ENCODE assay signal across 10 cellular contexts in genomic region chr2:204109681-204110080, GRCh38.
DNase-seq lines count a peak whose midpoint lies in the region; FAIRE-seq and TF ChIP-seq lines count a peak whose summit lies in the region.
"Had no signal": no experiment of that assay in that cellular context is flagged by ENCODE, and none has a peak within 500 bp of the region (broad histone marks: within the 10 kb centered on the region; RNA-seq: fewer than 3 reads in every experiment).

No MANE protein-coding gene starts in this region.

- POLR2A ChIA-PET in H1 (lab: Charles Lee; ENCODE audit: partially characterized antibody): no interaction called here

- peak overlapping the region; percentile 10; the same call in 1 of the 2 replicates for H3K4me3 ChIP-seq in SJCRH30
- H3K4me3 ChIP-seq in H1 (ENCODE audit: extremely low read depth in 1 of 4, insufficient read depth in 2 of 4, low read depth in 3 of 4, low read length in 4 of 4): no peak overlapping the region
- peak overlapping the region; percentile 0 for H3K4me3 ChIP-seq in rectal smooth muscle tissue (ENCODE audit: low read length)
- H3K4me3 ChIP-seq in Peyer's patch: peak overlapping the region in 2 of 4 donors; percentile 0 to 6

- H3K9ac ChIP-seq in H1 (replicated peaks in 1 of 4; ENCODE audit: extremely low read depth in 1 of 4, low read depth in 3 of 4, low read length in 3 of 4): no peak overlapping the region
- no peak overlapping the region for H3K9ac ChIP-seq in rectal smooth muscle tissue (ENCODE audit: low read length)

- no peaks in the 10 kb centered on the region for H3K9me3 ChIP-seq in SJCRH30 (replicated peaks)
- H3K9me3 ChIP-seq in H1 (ENCODE audit: insufficient read depth in 2 of 2, low read depth in 1 of 2, low read length in 1 of 2): no peaks in the 10 kb centered on the region
- H3K9me3 ChIP-seq in Peyer's patch: no peaks in the 10 kb centered on the region

- no peak overlapping the region for H2BK5ac ChIP-seq in H1 (ENCODE audit: low read depth, low read length)

- WGBS in H1 (ENCODE audit: extremely low coverage in 1 of 2, insufficient coverage in 1 of 2, insufficient read length in 1 of 2, insufficient replicate concordance in 2 of 2, low coverage in 1 of 2, low lambda C conversion rate in 2 of 2, missing lambda C conversion rate in 1 of 2), 2 experiments: 92% methylated on average over 11 of the region's 11 CpGs; no CpG with 5 or more reads in 1 of the 2 experiments

- no peak overlapping the region for H3K4ac ChIP-seq in H1 (replicated peaks; ENCODE audit: insufficient read length, low read depth, low read length)

- CTCF ChIA-PET in H1 (lab: Charles Lee; ENCODE audit: partially characterized antibody): interaction anchor here (0.8 to 7.3 kb wide), 6 partner anchors 11 to 149 kb away, joined by 3 to 46 read pairs (median 3); no protein-coding TSS in a partner anchor

- H4K91ac ChIP-seq in H1 (replicated peaks; ENCODE audit: insufficient read length, low read length): peak overlapping the region; percentile 44

- H3K56ac ChIP-seq in H1 (replicated peaks; ENCODE audit: insufficient read length, low read depth, low read length): no peak overlapping the region

- no peak overlapping the region for H2BK120ac ChIP-seq in H1 (replicated peaks; ENCODE audit: low read depth, low read length)

- no peak overlapping the region for H2BK15ac ChIP-seq in H1 (ENCODE audit: low read length)

- H2BK12ac ChIP-seq in H1 (ENCODE audit: low read depth, low read length): no peak overlapping the region

- peak overlapping the region; percentile 88; the same call in 1 of the 2 replicates for H2AFZ ChIP-seq in H1 (ENCODE audit: low read length)

- H3K4me1 ChIP-seq in SJCRH30: peaks cover 7% of the 10 kb centered on the region
- H3K4me1 ChIP-seq in H1 (replicated peaks in 1 of 4; ENCODE audit: control insufficient read depth in 3 of 4, insufficient read depth in 4 of 4, low read length in 3 of 4): peaks cover 0 to 8% (median 1%) of the 10 kb centered on the region in 4 experiments; a peak in 3 of 7 replicates
- H3K4me1 ChIP-seq in rectal smooth muscle tissue (ENCODE audit: control insufficient read depth, insufficient read depth, low read length): peaks cover 32% of the 10 kb centered on the region
- H3K4me1 ChIP-seq in Peyer's patch: peaks cover 0 to 30% (median 3%) of the 10 kb centered on the region in 4 donors

- no peak overlapping the region for H3K4me2 ChIP-seq in H1 (ENCODE audit: insufficient read depth in 1 of 2, low read depth in 2 of 2, low read length in 2 of 2)

- H3K27ac ChIP-seq in SJCRH30 (no peak overlapping the region), H1 (ENCODE audit: low read depth, low read length) (no peak overlapping the region), rectal smooth muscle tissue (ENCODE audit: low read depth, low read length) (peak overlapping the region; percentile 15), Peyer's patch (peak overlapping the region in 1 of 4 donors; percentile 0)

- H3K23ac ChIP-seq in H1 (ENCODE audit: insufficient read length): no peak overlapping the region

- TF ChIP-seq RAD21 in H1 (IDR thresholded peaks at IDR 0.05 in 1 of 2, conservative IDR thresholded peaks at IDR 0.05 in 1 of 2; ENCODE audit: low read depth in 2 of 2, low read length in 2 of 2): no peak

- H3K27me3 ChIP-seq in SJCRH30: no peaks in the 10 kb centered on the region
- no peaks in the 10 kb centered on the region for H3K27me3 ChIP-seq in H1 (replicated peaks in 1 of 4; ENCODE audit: control insufficient read depth in 3 of 4, extremely low read depth in 1 of 4, insufficient read depth in 3 of 4, low read length in 3 of 4)
- H3K27me3 ChIP-seq in rectal smooth muscle tissue (ENCODE audit: control insufficient read depth, insufficient read depth, low read length): no peaks in the 10 kb centered on the region
- no peaks in the 10 kb centered on the region for H3K27me3 ChIP-seq in Peyer's patch

- DNase-seq in SIG-M5 treated with dmso at 0.1 percent for 504 hours (lab: John Stamatoyannopoulos, UW; ENCODE audit: unreplicated experiment): peak; percentile 21
- no peak for DNase-seq in SIG-M5 (lab: John Stamatoyannopoulos, UW)
- DNase-seq in SJCRH30: peak; percentile 7 to 10
- DNase-seq in H1 (ENCODE audit: low read depth in 1 of 2, low spot score in 2 of 2): no peak
- DNase-seq in NAMALWA (ENCODE audit: low spot score): no peak
- no peak for DNase-seq in NCI-H1105 treated with DMSO at 0.1 percent for 48 hours (lab: John Stamatoyannopoulos, UW)
- DNase-seq in Peyer's patch: no peak
- DNase-seq: NCI-H526 treated with DMSO at 0.1 percent for 48 hours had no signal

- H3K14ac ChIP-seq in H1 (ENCODE audit: insufficient read length): no peak overlapping the region

- TF ChIP-seq CTCF in H1 (IDR thresholded peaks at IDR 0.05; ENCODE audit: control extremely low read depth in 1 of 3, insufficient read depth in 1 of 3, low read depth in 1 of 3, low read length in 3 of 3) (no peak), Peyer's patch (IDR thresholded peaks at IDR 0.05) (no peak)

- H3K36me3 ChIP-seq in SJCRH30 (no peaks in the 10 kb centered on the region), H1 (ENCODE audit: control insufficient read depth in 2 of 4, insufficient read depth in 4 of 4, low read length in 3 of 4) (no peaks in the 10 kb centered on the region), rectal smooth muscle tissue (ENCODE audit: control insufficient read depth, insufficient read depth, low read length) (no peaks in the 10 kb centered on the region), Peyer's patch (no peaks in the 10 kb centered on the region)

- TF ChIP-seq EP300 in H1 (IDR thresholded peaks at IDR 0.05; ENCODE audit: borderline replicate concordance in 1 of 2, low read depth in 2 of 2, low read length in 2 of 2): no peak

- H3K23me2 ChIP-seq in H1 (ENCODE audit: low read depth, low read length): no peaks in the 10 kb centered on the region

- H2BK20ac ChIP-seq in H1 (ENCODE audit: low read length): no peak overlapping the region

- H3K79me2 ChIP-seq in H1 (ENCODE audit: control insufficient read depth in 1 of 2, insufficient read depth in 2 of 2, low read length in 2 of 2): no peaks in the 10 kb centered on the region

- no peak overlapping the region for H2AK5ac ChIP-seq in H1 (ENCODE audit: low read depth, low read length)

- no peaks in the 10 kb centered on the region for H4K20me1 ChIP-seq in H1 (replicated peaks in 1 of 2; ENCODE audit: control insufficient read depth in 1 of 2, insufficient read depth in 2 of 2, low read length in 2 of 2)

- TF ChIP-seq POLR2A in H1 (IDR thresholded peaks at IDR 0.05; ENCODE audit: control extremely low read depth in 1 of 2, low read depth in 2 of 2, low read length in 2 of 2) (no peak), Peyer's patch (IDR thresholded peaks at IDR 0.05) (no peak)

- H4K5ac ChIP-seq in H1 (ENCODE audit: insufficient read length, low read depth, low read length): no peak overlapping the region

- H3K79me1 ChIP-seq in H1 (ENCODE audit: low read depth, low read length): no peaks in the 10 kb centered on the region

- H4K8ac ChIP-seq in H1 (ENCODE audit: extremely low read depth, insufficient read depth, low read length): no peak overlapping the region

- FAIRE-seq in H1 (lab: Jason Lieb, UNC): no peak
- FAIRE-seq: A204.1 had no signal

- no peak overlapping the region for H3K18ac ChIP-seq in H1 (ENCODE audit: extremely low read depth, low read length)

TF ChIP-seq in H1, 55 proteins besides CTCF, POLR2A, EP300 and RAD21:
- TF ChIP-seq RBBP5 (IDR thresholded peaks at IDR 0.05; ENCODE audit: borderline replicate concordance, low read depth, low read length): no peak
- TF ChIP-seq SRF (IDR thresholded peaks at IDR 0.05; ENCODE audit: low read depth, low read length): no peak

Comparison
In these comparisons a context has a peak if more than half of its experiments do, and no peak if none do; other contexts are left out.
1. DNase-seq: peak in SIG-M5 treated with dmso at 0.1 percent for 504 hours (single experiment) and SJCRH30 (2 of 2); none in SIG-M5 (single experiment), H1 (0 of 2), NAMALWA (single experiment), NCI-H1105 treated with DMSO at 0.1 percent for 48 hours (single experiment) and Peyer's patch (0 of 3).
2. H3K4me3 ChIP-seq: peak in SJCRH30 (single experiment) and rectal smooth muscle tissue (single experiment); none in H1 (0 of 4).